In genomic region chr18:79883461-79884295, GRCh38 we compare ENCODE assay signal across 19 cellular contexts.
A peak's percentile ranks its signal among the peaks of the same experiment; 100 is the strongest.
DNase-seq lines count a peak whose midpoint lies in the region; FAIRE-seq and TF ChIP-seq lines count a peak whose summit lies in the region.
"Had no signal": no experiment of that assay in that cellular context is flagged by ENCODE, and none has a peak within 500 bp of the region (broad histone marks: within the 10 kb centered on the region; RNA-seq: fewer than 3 reads in every experiment).

No MANE protein-coding gene starts in this region.

- H3K4me1 Mint-ChIP-seq in endodermal cell: no peaks in the 10 kb centered on the region
- H3K4me1 Mint-ChIP-seq: CD4-positive, alpha-beta memory T cell had no signal

- peaks cover 2% of the 10 kb centered on the region for H3K9me3 ChIP-seq in endodermal cell (ENCODE audit: control insufficient read depth, low read length)
- peaks cover 0 to 3% (median 1%) of the 10 kb centered on the region in 4 donors for H3K9me3 ChIP-seq in sigmoid colon

- H3K27ac Mint-ChIP-seq in endodermal cell: no peak overlapping the region
- H3K27ac Mint-ChIP-seq: CD4-positive, alpha-beta memory T cell; HFFc6 had no signal

- DNase-seq in activated effector memory CD4-positive, alpha-beta T cell treated with anti-CD3 and anti-CD28 coated beads, Interleukin-2, amount 50 U/mL, for 16 hours: peak; percentile 45
- no peak for DNase-seq in activated effector memory CD4-positive, alpha-beta T cell treated with Interleukin-2 at 50 U/mL for 16 hours
- DNase-seq in H7: peak; percentile 45
- peak; percentile 33 for DNase-seq in endodermal cell
- DNase-seq in sigmoid colon: peak; percentile 51
- no peak for DNase-seq in GM12892 (ENCODE audit: insufficient read length)
- DNase-seq in cortex of kidney (lab: John Stamatoyannopoulos, UW): no peak
- DNase-seq in GF-D8 (lab: John Stamatoyannopoulos, UW): no peak
- DNase-seq: AML-193; CD4-positive, alpha-beta memory T cell; DND-41; GOT3; HFFc6; KBM-7; NCI-H1436 treated with DMSO at 0.1 percent for 48 hours; NCI-H2081; NCI-H2227 treated with DMSO at 0.1 percent for 48 hours; NCI-H524 treated with DMSO at 0.1 percent for 48 hours; RPMI8226 had no signal

- H3K4me1 ChIP-seq in endodermal cell (ENCODE audit: control insufficient read depth, insufficient read depth, low read length) (no peaks in the 10 kb centered on the region), sigmoid colon (no peaks in the 10 kb centered on the region)

- no peak overlapping the region for H3K27ac ChIP-seq in endodermal cell (ENCODE audit: low read depth, low read length)
- H3K27ac ChIP-seq in sigmoid colon: no peak overlapping the region

- no peak for TF ChIP-seq EP300 in sigmoid colon (IDR thresholded peaks at IDR 0.05)

- WGBS in endodermal cell (ENCODE audit: insufficient coverage in 1 of 2, insufficient read length in 1 of 2), 2 experiments: 91 to 94% methylated on average over 12 to 30 of the region's 31 CpGs
- WGBS in sigmoid colon, 2 donors: 88 to 91% methylated on average over 31 of the region's 31 CpGs

- TF ChIP-seq CTCF in endodermal cell (conservative IDR thresholded peaks at IDR 0.05): no peak
- TF ChIP-seq CTCF in sigmoid colon (IDR thresholded peaks at IDR 0.05): no peak

- no peaks in the 10 kb centered on the region for H3K36me3 ChIP-seq in H7 (replicated peaks; ENCODE audit: control insufficient read depth, insufficient read depth, low read length)
- H3K36me3 ChIP-seq in endodermal cell (ENCODE audit: control insufficient read depth, insufficient read depth, low read length): no peaks in the 10 kb centered on the region
- no peaks in the 10 kb centered on the region for H3K36me3 ChIP-seq in sigmoid colon

- H3K4me3 ChIP-seq in H7 (ENCODE audit: insufficient read depth, low read depth, low read length) (no peak overlapping the region), endodermal cell (ENCODE audit: low read length) (no peak overlapping the region), sigmoid colon (no peak overlapping the region)

- no peak for TF ChIP-seq POLR2A in sigmoid colon (IDR thresholded peaks at IDR 0.05)
- no peak for TF ChIP-seq POLR2A in GM12892 (IDR thresholded peaks at IDR 0.05; ENCODE audit: low read depth, low read length)

- H3K36me3 Mint-ChIP-seq in endodermal cell (ENCODE audit: low read depth): no peaks in the 10 kb centered on the region
- H3K36me3 Mint-ChIP-seq: CD4-positive, alpha-beta memory T cell had no signal

- H3K27me3 ChIP-seq in H7 (ENCODE audit: control insufficient read depth, insufficient read depth, low read length): no peaks in the 10 kb centered on the region
- no peaks in the 10 kb centered on the region for H3K27me3 ChIP-seq in endodermal cell (ENCODE audit: control insufficient read depth, insufficient read depth, low read length, poor library complexity, severe bottlenecking)
- H3K27me3 ChIP-seq in sigmoid colon: peaks cover 0 to 6% (median 0%) of the 10 kb centered on the region in 3 donors

- H3K9ac ChIP-seq in endodermal cell (ENCODE audit: extremely low read depth, low read length, poor library complexity, severe bottlenecking): no peak overlapping the region

- peaks cover 3% of the 10 kb centered on the region for H3K9me3 Mint-ChIP-seq in endodermal cell

- H3K27me3 Mint-ChIP-seq in endodermal cell (ENCODE audit: insufficient read depth): no peaks in the 10 kb centered on the region
- H3K27me3 Mint-ChIP-seq: CD4-positive, alpha-beta memory T cell had no signal

- no peak for FAIRE-seq in GM12892 (lab: Jason Lieb, UNC)

- intact Hi-C loops in sigmoid colon (cut with DNase I): no loop called here

- no peak overlapping the region for H3K4me3 Mint-ChIP-seq in endodermal cell
- H3K4me3 Mint-ChIP-seq: CD4-positive, alpha-beta memory T cell; HFFc6 had no signal

Comparison
In these comparisons a context has a peak if more than half of its experiments do, and no peak if none do; other contexts are left out.
1. DNase-seq: peak in activated effector memory CD4-positive, alpha-beta T cell treated with anti-CD3 and anti-CD28 coated beads, Interleukin-2, amount 50 U/mL, for 16 hours (single experiment), H7 (single experiment), endodermal cell (single experiment) and sigmoid colon (single experiment); none in activated effector memory CD4-positive, alpha-beta T cell treated with Interleukin-2 at 50 U/mL for 16 hours (single experiment), GM12892 (single experiment), cortex of kidney (single experiment) and GF-D8 (single experiment).